In genomic region chr16:30066882-30067583, GRCh38 we compare ENCODE assay signal across 7 cellular contexts. TPM values are rescaled to one million over a fixed set of nuclear protein-coding genes. Genes with fewer than 3 reads are reported as not detected.
A peak's percentile ranks its signal among the peaks of the same experiment; 100 is the strongest.
DNase-seq lines count a peak whose midpoint lies in the region; ATAC-seq lines count a peak whose summit lies in the region.
"Had no signal": no experiment of that assay in that cellular context is flagged by ENCODE, and none has a peak within 500 bp of the region (broad histone marks: within the 10 kb centered on the region; RNA-seq: fewer than 3 reads in every experiment).

No MANE protein-coding gene starts in this region.

- POLR2A ChIA-PET in activated CD8-positive, alpha-beta T cell treated with anti-CD3 and anti-CD28 coated beads, Interleukin-2, amount 10 ng/mL, durations not matched to agents 7 days and 5 days (lab: Charles Lee): interaction anchor here (1.8 to 5.6 kb wide), 5 partner anchors 8 to 118 kb away, joined by 9 to 60 read pairs (median 34); partner anchors contain the start of genes CORO1A, PPP4C, TBX6 and YPEL3

- H3K27me3 ChIP-seq in CD4-positive, CD25-positive, alpha-beta regulatory T cell (ENCODE audit: control insufficient read depth, insufficient read depth, low read length): no peaks in the 10 kb centered on the region

- peak overlapping the region; percentile 96 to 100 (median 100) for H3K4me3 Mint-ChIP-seq in CD4-positive, CD25-positive, alpha-beta regulatory T cell
- peak overlapping the region; percentile 99 for H3K4me3 Mint-ChIP-seq in activated CD8-positive, alpha-beta T cell treated with anti-CD3 and anti-CD28 coated beads, Interleukin-2, amount 10 ng/mL, durations not matched to agents 7 days and 5 days

- H3K27ac Mint-ChIP-seq in CD4-positive, CD25-positive, alpha-beta regulatory T cell: peak overlapping the region; percentile 95 to 96 (median 95)
- peak overlapping the region; percentile 98 for H3K27ac Mint-ChIP-seq in activated CD8-positive, alpha-beta T cell treated with anti-CD3 and anti-CD28 coated beads, Interleukin-2, amount 10 ng/mL, durations not matched to agents 7 days and 5 days

- no peak for ATAC-seq in CD4-positive, CD25-positive, alpha-beta regulatory T cell (ENCODE audit: low read depth in 2 of 2)
- no peak for ATAC-seq in activated CD8-positive, alpha-beta T cell treated with anti-CD3 and anti-CD28 coated beads, Interleukin-2, amount 10 ng/mL, durations not matched to agents 7 days and 5 days
- ATAC-seq in GM21786 (IDR thresholded peaks at IDR 0.05; ENCODE audit: unreplicated experiment): no peak
- no peak for ATAC-seq in HG02642 (IDR thresholded peaks at IDR 0.05; ENCODE audit: poor library complexity, unreplicated experiment)
- no peak for ATAC-seq in GM18520 (IDR thresholded peaks at IDR 0.05; ENCODE audit: unreplicated experiment)

- H3K27ac ChIP-seq in CD4-positive, CD25-positive, alpha-beta regulatory T cell (ENCODE audit: insufficient read depth, low read length, poor library complexity, severe bottlenecking): peak overlapping the region; percentile 93

- peaks cover 18% of the 10 kb centered on the region for H3K36me3 Mint-ChIP-seq in CD4-positive, CD25-positive, alpha-beta regulatory T cell
- peaks cover 74% of the 10 kb centered on the region for H3K36me3 Mint-ChIP-seq in activated CD8-positive, alpha-beta T cell treated with anti-CD3 and anti-CD28 coated beads, Interleukin-2, amount 10 ng/mL, durations not matched to agents 7 days and 5 days (ENCODE audit: low read depth)

- peaks cover 44% of the 10 kb centered on the region for H3K36me3 ChIP-seq in CD4-positive, CD25-positive, alpha-beta regulatory T cell (ENCODE audit: control insufficient read depth, insufficient read depth, low read length)

- peak overlapping the region; percentile 82 for H3K4me3 ChIP-seq in CD4-positive, CD25-positive, alpha-beta regulatory T cell (ENCODE audit: low read depth, low read length)

- CTCF ChIA-PET in activated CD8-positive, alpha-beta T cell treated with anti-CD3 and anti-CD28 coated beads, Interleukin-2, amount 10 ng/mL, durations not matched to agents 7 days and 5 days (lab: Charles Lee): interaction anchor here (1.0 to 6.7 kb wide), 4 partner anchors 9 to 404 kb away, joined by 3 to 82 read pairs (median 36); partner anchors contain the start of genes PPP4C, SPN and TBX6

- DNase-seq in CD4-positive, CD25-positive, alpha-beta regulatory T cell: no peak
- no peak for DNase-seq in activated CD8-positive, alpha-beta T cell treated with anti-CD3 and anti-CD28 coated beads, Interleukin-2, amount 10 ng/mL, durations not matched to agents 7 days and 5 days
- DNase-seq in medulla oblongata (ENCODE audit: extremely low spot score): peak; percentile 50
- DNase-seq: GOT3 had no signal

- H3K9me3 Mint-ChIP-seq in CD4-positive, CD25-positive, alpha-beta regulatory T cell: no peaks in the 10 kb centered on the region
- H3K9me3 Mint-ChIP-seq in activated CD8-positive, alpha-beta T cell treated with anti-CD3 and anti-CD28 coated beads, Interleukin-2, amount 10 ng/mL, durations not matched to agents 7 days and 5 days (ENCODE audit: insufficient read depth): no peaks in the 10 kb centered on the region

- H3K4me1 Mint-ChIP-seq in CD4-positive, CD25-positive, alpha-beta regulatory T cell: peaks cover 8 to 52% (median 24%) of the 10 kb centered on the region in 4 donors
- peaks cover 47% of the 10 kb centered on the region for H3K4me1 Mint-ChIP-seq in activated CD8-positive, alpha-beta T cell treated with anti-CD3 and anti-CD28 coated beads, Interleukin-2, amount 10 ng/mL, durations not matched to agents 7 days and 5 days (ENCODE audit: low read depth)

- H3K9me3 ChIP-seq in CD4-positive, CD25-positive, alpha-beta regulatory T cell (ENCODE audit: control insufficient read depth in 2 of 2, low read length in 2 of 2): no peaks in the 10 kb centered on the region

- peaks cover 53% of the 10 kb centered on the region for H3K4me1 ChIP-seq in CD4-positive, CD25-positive, alpha-beta regulatory T cell (ENCODE audit: control insufficient read depth, insufficient read depth, low read length, poor library complexity, severe bottlenecking)

- peaks cover 8% of the 10 kb centered on the region for H3K27me3 Mint-ChIP-seq in CD4-positive, CD25-positive, alpha-beta regulatory T cell
- no peaks in the 10 kb centered on the region for H3K27me3 Mint-ChIP-seq in activated CD8-positive, alpha-beta T cell treated with anti-CD3 and anti-CD28 coated beads, Interleukin-2, amount 10 ng/mL, durations not matched to agents 7 days and 5 days (ENCODE audit: low read depth)

RNA-seq across cellular contexts. Expression of gene ALDOA, which starts 1.5 kb away (rescaled TPM):
- total RNA-seq in CD4-positive, CD25-positive, alpha-beta regulatory T cell: 430 TPM
- 1,000 to 10,000 TPM; 1,129 to 1,243 (median 1,151) TPM for polyA plus RNA-seq in CD4-positive, CD25-positive, alpha-beta regulatory T cell
- 1,000 to 10,000 TPM; 1,738 to 1,843 TPM for total RNA-seq in activated CD8-positive, alpha-beta T cell treated with anti-CD3 and anti-CD28 coated beads, Interleukin-2, amount 10 ng/mL, durations not matched to agents 7 days and 5 days

RNA-seq across cellular contexts. Expression of gene PPP4C, which starts 8.8 kb away (rescaled TPM):
- 97.0 TPM for total RNA-seq in CD4-positive, CD25-positive, alpha-beta regulatory T cell
- polyA plus RNA-seq in CD4-positive, CD25-positive, alpha-beta regulatory T cell: 100 to 1,000 TPM; 232 to 289 (median 262) TPM
- 100 to 1,000 TPM; 157 TPM for total RNA-seq in activated CD8-positive, alpha-beta T cell treated with anti-CD3 and anti-CD28 coated beads, Interleukin-2, amount 10 ng/mL, durations not matched to agents 7 days and 5 days

RNA-seq across cellular contexts. Expression of gene TBX6, which starts 24.7 kb away (rescaled TPM):
- total RNA-seq in CD4-positive, CD25-positive, alpha-beta regulatory T cell: 0.42 TPM
- polyA plus RNA-seq in CD4-positive, CD25-positive, alpha-beta regulatory T cell: under 1 TPM in 1 of 4 donors, not detected in 3; 0.29 TPM
- 1 to 10 TPM; 1.3 TPM for total RNA-seq in activated CD8-positive, alpha-beta T cell treated with anti-CD3 and anti-CD28 coated beads, Interleukin-2, amount 10 ng/mL, durations not matched to agents 7 days and 5 days

RNA-seq across cellular contexts. Expression of gene YPEL3, which starts 29.0 kb away (rescaled TPM):
- 121 TPM for total RNA-seq in CD4-positive, CD25-positive, alpha-beta regulatory T cell
- polyA plus RNA-seq in CD4-positive, CD25-positive, alpha-beta regulatory T cell: 100 to 1,000 TPM; 245 to 319 (median 297) TPM
- total RNA-seq in activated CD8-positive, alpha-beta T cell treated with anti-CD3 and anti-CD28 coated beads, Interleukin-2, amount 10 ng/mL, durations not matched to agents 7 days and 5 days: 10 to 100 TPM; 29.4 to 34.5 TPM

RNA-seq across cellular contexts. Expression of gene TLCD3B, which starts 36.0 kb away (rescaled TPM):
- total RNA-seq in CD4-positive, CD25-positive, alpha-beta regulatory T cell: not detected
- not detected for polyA plus RNA-seq in CD4-positive, CD25-positive, alpha-beta regulatory T cell
- total RNA-seq in activated CD8-positive, alpha-beta T cell treated with anti-CD3 and anti-CD28 coated beads, Interleukin-2, amount 10 ng/mL, durations not matched to agents 7 days and 5 days: 1 to 10 TPM; 4.6 TPM
